Comparison of ENCODE assay signal across 29 cellular contexts in genomic region chr14:54933006-54933405, GRCh38.
"Had no signal": no experiment of that assay in that cellular context is flagged by ENCODE, and none has a peak within 500 bp of the region (broad histone marks: within the 10 kb centered on the region; RNA-seq: fewer than 3 reads in every experiment).

No MANE protein-coding gene starts in this region.

- FAIRE-seq: endothelial cell of umbilical vein had no signal

- DNase-seq: activated CD4-positive, alpha-beta memory T cell treated with anti-CD3 and anti-CD28 coated beads for 36 hours; activated CD4-positive, alpha-beta T cell treated with anti-CD3 and anti-CD28 coated beads for 36 hours; activated CD4-positive, alpha-beta T cell treated with anti-CD3 and anti-CD28 coated beads, Interleukin-2, amount 10 ng/mL, durations not matched to agents 24 days and 14 days; activated CD4-positive, CD25-positive, alpha-beta regulatory T cell; activated CD4-positive, CD25-positive, alpha-beta regulatory T cell treated with anti-CD3 and anti-CD28 coated beads, Interleukin-2, amount 50 U/mL, for 72 hours; activated CD8-positive, alpha-beta memory T cell treated with anti-CD3 and anti-CD28 coated beads, Interleukin-2, amount 10 ng/mL, durations not matched to agents 7 days and 5 days; activated CD8-positive, alpha-beta memory T cell treated with anti-CD3 and anti-CD28 coated beads, Interleukin-2, amount 50 U/mL, for 4 hours; activated CD8-positive, alpha-beta T cell treated with anti-CD3 and anti-CD28 coated beads, Interleukin-2, amount 10 ng/mL, durations not matched to agents 7 days and 5 days; activated effector memory CD4-positive, alpha-beta T cell treated with anti-CD3 and anti-CD28 coated beads, Interleukin-2, amount 50 U/mL, for 16 hours; activated naive CD4-positive, alpha-beta T cell treated with anti-CD3 and anti-CD28 coated beads for 36 hours; activated naive CD8-positive, alpha-beta T cell treated with anti-CD3 and anti-CD28 coated beads for 36 hours; activated naive CD8-positive, alpha-beta T cell treated with anti-CD3 and anti-CD28 coated beads, Interleukin-2, amount 50 U/mL, for 24 hours; activated T-cell treated with anti-CD3 and anti-CD28 coated beads, Interleukin-2, amount 50 U/mL, for 1 hour; activated T-cell treated with anti-CD3 and anti-CD28 coated beads, Interleukin-2, amount 50 U/mL, for 48 hours; adrenal gland; amygdala; aorta; body of pancreas; caudate nucleus; colonic mucosa; effector CD8-positive, alpha-beta T cell; esophagus squamous epithelium; foreskin melanocyte; heart right ventricle; T1000 had no signal

- H3K4me1 ChIP-seq: adrenal gland, body of pancreas, colonic mucosa, esophagus squamous epithelium, gastroesophageal sphincter, heart right ventricle had no signal

- H3K27ac ChIP-seq: adrenal gland, body of pancreas, colonic mucosa, epithelial cell of prostate, esophagus squamous epithelium, gastroesophageal sphincter, heart right ventricle, hepatocyte had no signal

- H3K36me3 ChIP-seq: adrenal gland, colonic mucosa, esophagus squamous epithelium, gastroesophageal sphincter, heart right ventricle had no signal

- ATAC-seq: activated CD4-positive, alpha-beta T cell treated with anti-CD3 and anti-CD28 coated beads for 36 hours; activated CD8-positive, alpha-beta memory T cell treated with anti-CD3 and anti-CD28 coated beads, Interleukin-2, amount 10 ng/mL, durations not matched to agents 7 days and 5 days; activated CD8-positive, alpha-beta T cell treated with anti-CD3 and anti-CD28 coated beads, Interleukin-2, amount 10 ng/mL, durations not matched to agents 7 days and 5 days; activated naive CD8-positive, alpha-beta T cell treated with anti-CD3 and anti-CD28 coated beads, Interleukin-2, amount 50 U/mL, for 24 hours; body of pancreas; gastroesophageal sphincter; heart right ventricle had no signal

- H3K9me3 ChIP-seq: body of pancreas, colonic mucosa, esophagus squamous epithelium, gastroesophageal sphincter, heart right ventricle had no signal

- H3K4me2 ChIP-seq: hepatocyte had no signal

- H3K4me3 ChIP-seq: adrenal gland, body of pancreas, colonic mucosa, esophagus squamous epithelium, gastroesophageal sphincter, heart right ventricle, hepatocyte had no signal
